ENCODE assay signal across 8 cellular contexts in the genomic region with DNA sequence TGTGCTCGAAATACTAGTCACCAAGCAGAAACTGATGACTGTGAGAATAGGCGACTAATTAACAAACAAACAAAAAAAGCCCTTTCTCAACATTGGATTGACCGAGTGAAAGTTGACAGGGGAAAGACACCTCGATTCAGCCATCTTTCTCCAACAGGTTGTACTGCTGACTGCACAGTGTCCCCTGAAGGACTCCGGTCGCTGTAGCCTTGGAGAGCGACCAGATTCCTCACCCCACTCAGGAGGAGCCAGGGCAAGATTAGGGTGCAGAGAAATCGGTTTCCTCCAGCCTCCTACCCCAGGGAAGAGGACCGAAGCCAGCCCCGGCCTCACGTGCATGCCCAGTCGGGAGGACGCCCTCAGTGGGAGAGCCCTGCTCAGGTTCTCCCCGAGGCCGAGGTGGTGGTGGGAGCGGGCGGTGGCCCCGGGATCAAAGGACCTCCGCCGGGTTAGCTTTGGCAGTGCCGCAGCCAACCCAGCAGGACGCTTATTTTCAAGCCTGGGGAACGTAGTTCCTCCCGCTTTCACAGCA. TPM values are rescaled to one million over a fixed set of nuclear protein-coding genes. Genes with fewer than 3 reads are reported as not detected.
DNase-seq lines count a peak whose midpoint lies in the region; ATAC-seq and TF ChIP-seq lines count a peak whose summit lies in the region.

No MANE protein-coding gene starts in this region.

- H2AFZ ChIP-seq in SK-N-SH (ENCODE audit: low read depth) = peak overlapping the region; percentile 75; the same call in 1 of the 2 replicates

- H3K27me3 Mint-ChIP-seq in CD8-positive, alpha-beta memory T cell = no peaks in the 10 kb centered on the region

- no peaks in the 10 kb centered on the region for H3K9me3 Mint-ChIP-seq in CD8-positive, alpha-beta memory T cell

- CTCF ChIA-PET in CD8-positive, alpha-beta memory T cell (lab: Charles Lee) = no interaction called here
- CTCF ChIA-PET in SK-N-SH (lab: Yijun Ruan, JAX) = interaction anchor here (0.6 to 1.1 kb wide), 3 partner anchors 9 to 400 kb away, joined by 3 read pairs; no protein-coding TSS in a partner anchor

- H3K9me3 ChIP-seq in CD8-positive, alpha-beta memory T cell (ENCODE audit: low read length) = no peaks in the 10 kb centered on the region
- H3K9me3 ChIP-seq in SK-N-SH = no peaks in the 10 kb centered on the region

- peaks cover 42 to 47% (median 47%) of the 10 kb centered on the region in 3 donors for H3K4me1 Mint-ChIP-seq in CD8-positive, alpha-beta memory T cell

- POLR2A ChIA-PET in CD8-positive, alpha-beta memory T cell (lab: Charles Lee) = interaction anchor here (1.1 to 1.8 kb wide), 3 partner anchors 117 to 735 kb away, joined by 3 to 14 read pairs (median 14); partner anchors contain the start of genes EIF4E, METAP1 and STPG2
- POLR2A ChIA-PET in SK-N-SH (lab: Yijun Ruan, JAX) = interaction anchor here (0.6 to 1.7 kb wide), 8 partner anchors 24 to 736 kb away, joined by 3 to 9 read pairs (median 4); partner anchors contain the start of genes METAP1, STPG2 and TSPAN5

- TF ChIP-seq EP300 in SK-N-SH (IDR thresholded peaks at IDR 0.05; ENCODE audit: borderline replicate concordance in 1 of 2, low read depth in 1 of 2, low read length in 1 of 2) = no peak

- TF ChIP-seq RAD21 in SK-N-SH (IDR thresholded peaks at IDR 0.05; ENCODE audit: low read length) = no peak

- H3K4me3 ChIP-seq in CD8-positive, alpha-beta memory T cell (ENCODE audit: low read length) = peak overlapping the region; percentile 83
- H3K4me3 ChIP-seq in SK-N-SH (ENCODE audit: low read depth in 2 of 2, low read length in 1 of 2) = peak overlapping the region; percentile 65 to 77

- TF ChIP-seq CTCF in SK-N-SH (IDR thresholded peaks at IDR 0.05) = no peak

- peaks cover 0 to 14% (median 0%) of the 10 kb centered on the region in 3 donors for H3K36me3 Mint-ChIP-seq in CD8-positive, alpha-beta memory T cell

- H3K36me3 ChIP-seq in CD8-positive, alpha-beta memory T cell (ENCODE audit: insufficient read depth, low read length) = no peaks in the 10 kb centered on the region
- no peaks in the 10 kb centered on the region for H3K36me3 ChIP-seq in SK-N-SH (replicated peaks in 1 of 2; ENCODE audit: control insufficient read depth in 1 of 2, insufficient read depth in 2 of 2, low read length in 1 of 2)

- H3K4me2 ChIP-seq in SK-N-SH = peak overlapping the region; percentile 93

- H3K27ac Mint-ChIP-seq in CD8-positive, alpha-beta memory T cell = peak overlapping the region; percentile 90 to 97 (median 94)

- H3K27ac ChIP-seq in CD8-positive, alpha-beta memory T cell (ENCODE audit: low read depth, low read length) = peak overlapping the region; percentile 87
- H3K27ac ChIP-seq in SK-N-SH (ENCODE audit: low read depth in 2 of 2, low read length in 1 of 2) = peak overlapping the region; percentile 95 to 98

- H3K4me3 Mint-ChIP-seq in CD8-positive, alpha-beta memory T cell = peak overlapping the region; percentile 89 to 97 (median 92)

- H3K4me1 ChIP-seq in CD8-positive, alpha-beta memory T cell (ENCODE audit: insufficient read depth, low read length) = peaks cover 28% of the 10 kb centered on the region
- H3K4me1 ChIP-seq in SK-N-SH (ENCODE audit: control insufficient read depth in 1 of 2, insufficient read depth in 2 of 2, low read depth in 1 of 2, low read length in 1 of 2) = peaks cover 12 to 18% of the 10 kb centered on the region in 2 experiments; a peak in 3 of 4 replicates

- peaks cover 50% of the 10 kb centered on the region for H3K79me2 ChIP-seq in SK-N-SH (ENCODE audit: insufficient read depth)

- intact Hi-C loops in left colon (cut with DNase I, micrococcal nuclease) = no loop called here

- H4K20me1 ChIP-seq in SK-N-SH (ENCODE audit: insufficient read depth) = peaks cover 8% of the 10 kb centered on the region

- H3K9me2 ChIP-seq in SK-N-SH = no peaks in the 10 kb centered on the region

- no peaks in the 10 kb centered on the region for H3K27me3 ChIP-seq in CD8-positive, alpha-beta memory T cell (ENCODE audit: insufficient read depth, low read length, poor library complexity, severe bottlenecking)
- H3K27me3 ChIP-seq in SK-N-SH (ENCODE audit: insufficient read depth) = no peaks in the 10 kb centered on the region

- DNase-seq in CD8-positive, alpha-beta memory T cell = peak in 2 of 5 donors; percentile 29 to 45
- DNase-seq in SK-N-SH = peak; percentile 73
- DNase-seq in cerebellar cortex (ENCODE audit: low spot score) = peak; percentile 46
- peak; percentile 58 to 71 for DNase-seq in left colon
- peak; percentile 5 to 37 for DNase-seq in stimulated activated CD4-positive, alpha-beta T cell treated with anti-CD3 and anti-CD28 coated beads, Interleukin-2, amount 100 ng/mL, for 48 hours
- no peak for DNase-seq in NOMO-1 treated with DMSO at 0.1 percent for 48 hours (lab: John Stamatoyannopoulos, UW; ENCODE audit: unreplicated experiment)

- 8% methylated on average over 18 of the region's 24 CpGs for WGBS in SK-N-SH (ENCODE audit: low lambda C conversion rate)

- H3F3A ChIP-seq in SK-N-SH (replicated peaks; ENCODE audit: insufficient read depth) = no peaks in the 10 kb centered on the region

- ATAC-seq in GM19455 (IDR thresholded peaks at IDR 0.05; ENCODE audit: unreplicated experiment) (peak; percentile 27), HG03520 (IDR thresholded peaks at IDR 0.05; ENCODE audit: unreplicated experiment) (peak; percentile 14), left colon (peak; percentile 49)

- peak overlapping the region; percentile 98 for H3K9ac ChIP-seq in SK-N-SH

TF ChIP-seq in SK-N-SH, 30 proteins besides CTCF, POLR2A, EP300 and RAD21:
- TF ChIP-seq SIN3A (IDR thresholded peaks at IDR 0.05; ENCODE audit: borderline replicate concordance, low read depth, low read length) = 0 out of 2 replicates have a peak, but pooled peaks have one; percentile 18
- TF ChIP-seq RFX5 (IDR thresholded peaks at IDR 0.05; ENCODE audit: low read length) = no peak
- no peak for TF ChIP-seq USF1 (IDR thresholded peaks at IDR 0.05; ENCODE audit: borderline replicate concordance, low read depth)
- 0 out of 2 replicates have a peak, but pooled peaks have one; percentile 32 for TF ChIP-seq TAF1 (IDR thresholded peaks at IDR 0.05; ENCODE audit: borderline replicate concordance, low read depth, low read length)
- peak; percentile 32; the same call in 1 of the 2 replicates for TF ChIP-seq MAX (IDR thresholded peaks at IDR 0.05; ENCODE audit: low read depth)

RNA-seq across cellular contexts. Expression of gene RAP1GDS1, which starts 1.1 kb away (rescaled TPM):
- 10 to 100 TPM; 53.7 to 56.4 TPM for total RNA-seq in CD8-positive, alpha-beta memory T cell
- 40.9 TPM for polyA plus RNA-seq in CD8-positive, alpha-beta memory T cell
- 25.6 and 31.3 TPM in 2 replicates for polyA plus RNA-seq in SK-N-SH (2012; rRNA removed)
- polyA plus RNA-seq in SK-N-SH (2012; cell fraction: cytosol; rRNA removed) = 34.6 and 34.9 TPM in 2 replicates
- 18.0 and 39.1 TPM in 2 replicates for polyA plus RNA-seq in SK-N-SH (2012; cell fraction: nucleus; rRNA removed)
- 10 to 100 TPM; 32.7 to 36.2 TPM for total RNA-seq in left colon
